Comparison of ENCODE assay signal across 8 cellular contexts in genomic region chr14:76272349-76272748, GRCh38.
"Had no signal": no experiment of that assay in that cellular context is flagged by ENCODE, and none has a peak within 500 bp of the region (broad histone marks: within the 10 kb centered on the region; RNA-seq: fewer than 3 reads in every experiment).

No MANE protein-coding gene starts in this region.

- H3K4me2 ChIP-seq: GM23338, KMS-11 had no signal

- DNase-seq: H7, KBM-7 had no signal

- H3K9me3 ChIP-seq: HAP-1 had no signal

- H3K36me3 Mint-ChIP-seq: IgD-negative memory B cell had no signal

- H3K9ac ChIP-seq: KMS-11 had no signal

- H3K4me1 ChIP-seq: HAP-1 had no signal

- H3K27ac Mint-ChIP-seq: GM23338, IgD-negative memory B cell had no signal

- H3K4me3 Mint-ChIP-seq: GM23338, IgD-negative memory B cell had no signal

- H3K4me1 Mint-ChIP-seq: IgD-negative memory B cell had no signal

- H3K9me3 Mint-ChIP-seq: GM23338, IgD-negative memory B cell had no signal

- H3K36me3 ChIP-seq: HAP-1 had no signal

- H3K27ac ChIP-seq: KMS-11 had no signal

- H3K4me3 ChIP-seq: GM23338, HAP-1 had no signal

- FAIRE-seq: HepG2 had no signal

- H2AFZ ChIP-seq: GM23338 had no signal

- ATAC-seq: GM23338, HCT116, HepG2 had no signal
